In the genomic region with DNA sequence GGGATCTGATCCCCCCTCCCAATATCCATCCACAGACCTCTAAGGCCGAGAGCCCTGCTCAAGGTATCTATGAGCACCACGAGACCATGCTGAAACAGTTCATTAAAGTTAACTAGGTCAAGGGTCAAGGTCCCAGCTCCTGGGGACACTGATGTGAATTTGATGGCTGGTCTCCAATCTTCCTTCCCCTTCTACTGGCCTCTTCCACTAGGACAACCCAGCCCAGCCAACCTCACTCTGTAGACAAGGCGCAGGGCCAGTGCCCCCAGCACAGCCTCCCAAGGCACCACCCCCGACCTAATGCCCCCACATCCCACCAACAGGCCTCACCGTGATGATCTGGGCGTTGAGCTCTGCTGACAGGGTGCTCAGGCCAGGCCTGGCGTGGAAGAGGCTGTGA, we compare ENCODE assay signal across 1 cellular context.
TF ChIP-seq lines count a peak whose summit lies in the region.

No MANE protein-coding gene starts in this region.

TF ChIP-seq in WTC11, 78 proteins besides CTCF, POLR2A, EP300 and RAD21:
- TF ChIP-seq, protein P1, sequence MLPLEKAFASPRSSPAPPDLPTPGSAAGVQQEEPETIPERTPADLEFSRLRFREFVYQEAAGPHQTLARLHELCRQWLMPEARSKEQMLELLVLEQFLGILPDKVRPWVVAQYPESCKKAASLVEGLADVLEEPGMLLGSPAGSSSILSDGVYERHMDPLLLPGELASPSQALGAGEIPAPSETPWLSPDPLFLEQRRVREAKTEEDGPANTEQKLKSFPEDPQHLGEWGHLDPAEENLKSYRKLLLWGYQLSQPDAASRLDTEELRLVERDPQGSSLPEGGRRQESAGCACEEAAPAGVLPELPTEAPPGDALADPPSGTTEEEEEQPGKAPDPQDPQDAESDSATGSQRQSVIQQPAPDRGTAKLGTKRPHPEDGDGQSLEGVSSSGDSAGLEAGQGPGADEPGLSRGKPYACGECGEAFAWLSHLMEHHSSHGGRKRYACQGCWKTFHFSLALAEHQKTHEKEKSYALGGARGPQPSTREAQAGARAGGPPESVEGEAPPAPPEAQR (CRISPR knock-in tag; IDR thresholded peaks at IDR 0.05) = no peak
- TF ChIP-seq, protein P2, sequence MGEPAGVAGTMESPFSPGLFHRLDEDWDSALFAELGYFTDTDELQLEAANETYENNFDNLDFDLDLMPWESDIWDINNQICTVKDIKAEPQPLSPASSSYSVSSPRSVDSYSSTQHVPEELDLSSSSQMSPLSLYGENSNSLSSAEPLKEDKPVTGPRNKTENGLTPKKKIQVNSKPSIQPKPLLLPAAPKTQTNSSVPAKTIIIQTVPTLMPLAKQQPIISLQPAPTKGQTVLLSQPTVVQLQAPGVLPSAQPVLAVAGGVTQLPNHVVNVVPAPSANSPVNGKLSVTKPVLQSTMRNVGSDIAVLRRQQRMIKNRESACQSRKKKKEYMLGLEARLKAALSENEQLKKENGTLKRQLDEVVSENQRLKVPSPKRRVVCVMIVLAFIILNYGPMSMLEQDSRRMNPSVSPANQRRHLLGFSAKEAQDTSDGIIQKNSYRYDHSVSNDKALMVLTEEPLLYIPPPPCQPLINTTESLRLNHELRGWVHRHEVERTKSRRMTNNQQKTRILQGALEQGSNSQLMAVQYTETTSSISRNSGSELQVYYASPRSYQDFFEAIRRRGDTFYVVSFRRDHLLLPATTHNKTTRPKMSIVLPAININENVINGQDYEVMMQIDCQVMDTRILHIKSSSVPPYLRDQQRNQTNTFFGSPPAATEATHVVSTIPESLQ (CRISPR knock-in tag; IDR thresholded peaks at IDR 0.05) = no peak
- TF ChIP-seq ZNF121 (CRISPR knock-in tag; IDR thresholded peaks at IDR 0.05) (no peak), ZNF396 (CRISPR knock-in tag; IDR thresholded peaks at IDR 0.05; ENCODE audit: borderline replicate concordance) (no peak), FOXK1 (CRISPR knock-in tag; IDR thresholded peaks at IDR 0.05) (no peak), EMX1 (CRISPR knock-in tag; IDR thresholded peaks at IDR 0.05) (no peak), CREB1 (CRISPR knock-in tag; IDR thresholded peaks at IDR 0.05) (no peak)
- TF ChIP-seq, protein P3, sequence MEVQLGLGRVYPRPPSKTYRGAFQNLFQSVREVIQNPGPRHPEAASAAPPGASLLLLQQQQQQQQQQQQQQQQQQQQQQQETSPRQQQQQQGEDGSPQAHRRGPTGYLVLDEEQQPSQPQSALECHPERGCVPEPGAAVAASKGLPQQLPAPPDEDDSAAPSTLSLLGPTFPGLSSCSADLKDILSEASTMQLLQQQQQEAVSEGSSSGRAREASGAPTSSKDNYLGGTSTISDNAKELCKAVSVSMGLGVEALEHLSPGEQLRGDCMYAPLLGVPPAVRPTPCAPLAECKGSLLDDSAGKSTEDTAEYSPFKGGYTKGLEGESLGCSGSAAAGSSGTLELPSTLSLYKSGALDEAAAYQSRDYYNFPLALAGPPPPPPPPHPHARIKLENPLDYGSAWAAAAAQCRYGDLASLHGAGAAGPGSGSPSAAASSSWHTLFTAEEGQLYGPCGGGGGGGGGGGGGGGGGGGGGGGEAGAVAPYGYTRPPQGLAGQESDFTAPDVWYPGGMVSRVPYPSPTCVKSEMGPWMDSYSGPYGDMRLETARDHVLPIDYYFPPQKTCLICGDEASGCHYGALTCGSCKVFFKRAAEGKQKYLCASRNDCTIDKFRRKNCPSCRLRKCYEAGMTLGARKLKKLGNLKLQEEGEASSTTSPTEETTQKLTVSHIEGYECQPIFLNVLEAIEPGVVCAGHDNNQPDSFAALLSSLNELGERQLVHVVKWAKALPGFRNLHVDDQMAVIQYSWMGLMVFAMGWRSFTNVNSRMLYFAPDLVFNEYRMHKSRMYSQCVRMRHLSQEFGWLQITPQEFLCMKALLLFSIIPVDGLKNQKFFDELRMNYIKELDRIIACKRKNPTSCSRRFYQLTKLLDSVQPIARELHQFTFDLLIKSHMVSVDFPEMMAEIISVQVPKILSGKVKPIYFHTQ (CRISPR knock-in tag; IDR thresholded peaks at IDR 0.05) = no peak
- TF ChIP-seq, protein P4, sequence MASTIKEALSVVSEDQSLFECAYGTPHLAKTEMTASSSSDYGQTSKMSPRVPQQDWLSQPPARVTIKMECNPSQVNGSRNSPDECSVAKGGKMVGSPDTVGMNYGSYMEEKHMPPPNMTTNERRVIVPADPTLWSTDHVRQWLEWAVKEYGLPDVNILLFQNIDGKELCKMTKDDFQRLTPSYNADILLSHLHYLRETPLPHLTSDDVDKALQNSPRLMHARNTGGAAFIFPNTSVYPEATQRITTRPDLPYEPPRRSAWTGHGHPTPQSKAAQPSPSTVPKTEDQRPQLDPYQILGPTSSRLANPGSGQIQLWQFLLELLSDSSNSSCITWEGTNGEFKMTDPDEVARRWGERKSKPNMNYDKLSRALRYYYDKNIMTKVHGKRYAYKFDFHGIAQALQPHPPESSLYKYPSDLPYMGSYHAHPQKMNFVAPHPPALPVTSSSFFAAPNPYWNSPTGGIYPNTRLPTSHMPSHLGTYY (CRISPR knock-in tag; IDR thresholded peaks at IDR 0.05) = no peak
- TF ChIP-seq, protein P5, sequence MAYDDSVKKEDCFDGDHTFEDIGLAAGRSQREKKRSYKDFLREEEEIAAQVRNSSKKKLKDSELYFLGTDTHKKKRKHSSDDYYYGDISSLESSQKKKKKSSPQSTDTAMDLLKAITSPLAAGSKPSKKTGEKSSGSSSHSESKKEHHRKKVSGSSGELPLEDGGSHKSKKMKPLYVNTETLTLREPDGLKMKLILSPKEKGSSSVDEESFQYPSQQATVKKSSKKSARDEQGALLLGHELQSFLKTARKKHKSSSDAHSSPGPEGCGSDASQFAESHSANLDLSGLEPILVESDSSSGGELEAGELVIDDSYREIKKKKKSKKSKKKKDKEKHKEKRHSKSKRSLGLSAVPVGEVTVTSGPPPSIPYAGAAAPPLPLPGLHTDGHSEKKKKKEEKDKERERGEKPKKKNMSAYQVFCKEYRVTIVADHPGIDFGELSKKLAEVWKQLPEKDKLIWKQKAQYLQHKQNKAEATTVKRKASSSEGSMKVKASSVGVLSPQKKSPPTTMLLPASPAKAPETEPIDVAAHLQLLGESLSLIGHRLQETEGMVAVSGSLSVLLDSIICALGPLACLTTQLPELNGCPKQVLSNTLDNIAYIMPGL (CRISPR knock-in tag; IDR thresholded peaks at IDR 0.05) = no peak
